ENCODE assay signal across 24 cellular contexts in genomic region chr2:140401056-140401455, GRCh38.
"Had no signal": no experiment of that assay in that cellular context is flagged by ENCODE, and none has a peak within 500 bp of the region (broad histone marks: within the 10 kb centered on the region; RNA-seq: fewer than 3 reads in every experiment).

No MANE protein-coding gene starts in this region.

- H3K36me3 ChIP-seq: left ventricle myocardium inferior, pancreas, prostate gland, right atrium auricular region, right lobe of liver, stomach, thyroid gland, transverse colon, upper lobe of right lung had no signal

- H3K4me2 ChIP-seq: smooth muscle cell had no signal

- DNase-seq: head of caudate nucleus; hippocampal formation; kidney; left ventricle myocardium inferior; naive thymus-derived CD8-positive, alpha-beta T cell; nucleus accumbens; posterior cingulate gyrus; right lobe of liver; stimulated activated CD4-positive, alpha-beta T cell treated with anti-CD3 and anti-CD28 coated beads, Interleukin-12 subunit alpha, Interleukin-12 subunit beta, amount 100 ng/mL, for 4 hours; stimulated activated CD4-positive, alpha-beta T cell treated with anti-CD3 and anti-CD28 coated beads, Interleukin-15, amount 100 ng/mL, for 24 hours; stimulated activated CD4-positive, alpha-beta T cell treated with anti-CD3 and anti-CD28 coated beads, Interleukin-2, amount 100 ng/mL, for 24 hours; stimulated activated CD4-positive, alpha-beta T cell treated with anti-CD3 and anti-CD28 coated beads, Interleukin-4, amount 100 ng/mL, for 1 hour; stimulated activated naive B cell treated with anti-CD40 and anti-IgM and Interleukin-4, amounts not matched to agents 10 μg/mL and 1 μg/mL and 100 μg/mL, for 72 hours; stimulated activated naive CD8-positive, alpha-beta T cell treated with anti-CD3 and anti-CD28 coated beads, Interleukin-15, Interleukin-2, amounts not matched to agents 100 U/mL and 50 U/mL, for 24 hours; stomach; testis; thyroid gland; transverse colon; upper lobe of right lung had no signal

- ATAC-seq: naive thymus-derived CD8-positive, alpha-beta T cell; pancreas; stimulated activated naive B cell treated with anti-CD40 and anti-IgM and Interleukin-4, amounts not matched to agents 10 μg/mL and 1 μg/mL and 100 μg/mL, for 72 hours; stimulated activated naive CD8-positive, alpha-beta T cell treated with anti-CD3 and anti-CD28 coated beads, Interleukin-15, Interleukin-2, amounts not matched to agents 100 U/mL and 50 U/mL, for 24 hours; upper lobe of right lung had no signal

- H3K27ac ChIP-seq: left ventricle myocardium inferior, pancreas, prostate gland, right atrium auricular region, right lobe of liver, stomach, testis, thyroid gland, transverse colon, upper lobe of right lung had no signal

- H3K4me3 ChIP-seq: left ventricle myocardium inferior, lung, pancreas, prostate gland, right atrium auricular region, right lobe of liver, smooth muscle cell, stomach, testis, thyroid gland, transverse colon, upper lobe of right lung had no signal

- H3K27me3 ChIP-seq: pancreas, right atrium auricular region, right lobe of liver, stomach, testis, thyroid gland, transverse colon, upper lobe of right lung had no signal

- H3K4me1 ChIP-seq: left ventricle myocardium inferior, pancreas, prostate gland, right atrium auricular region, right lobe of liver, stomach, testis, thyroid gland, transverse colon, upper lobe of right lung had no signal

- H3K9me3 ChIP-seq: pancreas, prostate gland, right lobe of liver, testis, thyroid gland had no signal
